Comparison of ENCODE assay signal across 9 cellular contexts in the genomic region with DNA sequence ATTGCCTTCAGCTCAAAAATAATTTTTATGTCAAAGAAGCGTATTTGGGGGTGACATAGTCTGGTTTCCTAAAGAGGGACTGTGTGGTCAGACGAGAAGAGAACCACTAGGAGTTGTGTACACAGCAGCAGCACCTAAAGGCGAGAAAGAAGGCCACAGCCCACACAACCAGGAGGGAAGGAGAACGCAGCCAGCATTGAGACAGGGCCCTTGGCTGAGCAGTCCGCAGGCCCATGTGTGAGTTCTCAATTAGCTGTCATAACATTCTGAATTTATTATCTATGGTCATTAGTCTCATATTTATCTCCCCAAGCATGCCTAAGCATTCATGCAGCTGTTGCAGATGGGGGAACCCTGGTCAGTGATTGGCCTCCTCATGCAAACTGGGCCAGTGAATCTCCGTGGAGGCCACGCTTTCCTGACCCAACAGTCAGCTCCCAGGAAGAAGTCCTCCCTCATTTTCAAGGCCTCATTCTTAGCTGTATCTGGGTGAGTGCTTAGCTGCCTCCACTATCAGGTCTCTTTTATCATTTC.
DNase-seq lines count a peak whose midpoint lies in the region; ATAC-seq lines count a peak whose summit lies in the region.
"Had no signal": no experiment of that assay in that cellular context is flagged by ENCODE, and none has a peak within 500 bp of the region (broad histone marks: within the 10 kb centered on the region; RNA-seq: fewer than 3 reads in every experiment).

No MANE protein-coding gene starts in this region.

- peaks cover 78% of the 10 kb centered on the region for H3K27me3 ChIP-seq in iPS-18a (ENCODE audit: control insufficient read depth, insufficient read depth, low read length)

- DNase-seq in DMS53 treated with DMSO at 0.1 percent for 48 hours (lab: John Stamatoyannopoulos, UW; ENCODE audit: unreplicated experiment) (peak; percentile 96), cerebellar nuclear complex (lab: John Stamatoyannopoulos, UW) (no peak), G401 (ENCODE audit: low spot score) (no peak), RKO (ENCODE audit: low spot score) (no peak), ureter (ENCODE audit: low spot score) (no peak)
- DNase-seq: SIG-M5 had no signal

- H3K9me3 ChIP-seq in iPS-18a (ENCODE audit: control insufficient read depth, low read depth, low read length), result peaks cover 3% of the 10 kb centered on the region

- ATAC-seq in GM19452 (IDR thresholded peaks at IDR 0.05; ENCODE audit: unreplicated experiment) (peak; percentile 71), HG03520 (IDR thresholded peaks at IDR 0.05; ENCODE audit: unreplicated experiment) (peak; percentile 54)

- peak overlapping the region; percentile 25 for H3K27ac ChIP-seq in iPS-18a (ENCODE audit: low read length)

- peak overlapping the region; percentile 14 for H3K4me3 ChIP-seq in iPS-18a (ENCODE audit: low read length)

- no peaks in the 10 kb centered on the region for H3K36me3 ChIP-seq in iPS-18a (ENCODE audit: control insufficient read depth, low read depth, low read length)

- in situ Hi-C loops in G401 (cut with HindIII; ENCODE audit: low sequenced_read_pairs), result no loop called here

- peak overlapping the region; percentile 6 for H3K9ac ChIP-seq in iPS-18a (ENCODE audit: low read length)

- peaks cover 25% of the 10 kb centered on the region for H3K4me1 ChIP-seq in iPS-18a (ENCODE audit: control insufficient read depth, low read depth, low read length)
